In the genomic region with DNA sequence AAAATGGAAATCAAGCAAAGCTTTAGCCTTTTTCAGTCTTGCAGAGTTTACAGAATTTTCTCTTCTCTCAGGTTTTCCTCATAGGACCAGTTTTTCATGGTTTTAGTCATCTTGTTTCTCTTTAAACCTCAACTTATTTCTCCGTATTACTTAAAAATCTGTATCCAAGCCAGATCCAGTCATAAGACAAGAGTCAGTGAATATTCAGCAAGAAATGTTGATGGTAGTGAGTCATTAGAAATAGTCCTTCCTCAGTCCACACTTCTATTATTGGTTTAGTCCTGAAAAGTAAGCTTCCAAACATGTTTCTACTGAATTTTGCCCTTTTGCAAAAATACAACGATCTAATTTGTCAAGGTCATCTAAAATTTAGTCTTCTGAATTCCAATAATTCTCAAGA, we compare ENCODE assay signal across 18 cellular contexts.
DNase-seq lines count a peak whose midpoint lies in the region; ATAC-seq and TF ChIP-seq lines count a peak whose summit lies in the region.
"Had no signal": no experiment of that assay in that cellular context is flagged by ENCODE, and none has a peak within 500 bp of the region (broad histone marks: within the 10 kb centered on the region; RNA-seq: fewer than 3 reads in every experiment).

No MANE protein-coding gene starts in this region.

- DNase-seq in AG04449 (ENCODE audit: low read depth, low spot score) (peak; percentile 47), HT1080 (ENCODE audit: low read depth) (peak; percentile 56), astrocyte of the spinal cord (ENCODE audit: low read depth, low spot score) (peak; percentile 83), glomerular visceral epithelial cell (ENCODE audit: extremely low spot score) (peak; percentile 5), middle frontal gyrus (ENCODE audit: extremely low spot score, low spot score) (no peak), anterior cingulate cortex (lab: John Stamatoyannopoulos, UW) (no peak)
- no peak for DNase-seq in activated CD4-positive, alpha-beta T cell treated with anti-CD3 and anti-CD28 coated beads, Interleukin-2, amount 50 U/mL, for 1 hour
- DNase-seq: activated B cell treated with CpG ODN at 0.5 μM for 24 hours; activated CD8-positive, alpha-beta memory T cell treated with anti-CD3 and anti-CD28 coated beads, Interleukin-2, amount 50 U/mL, for 4 hours; activated naive CD4-positive, alpha-beta T cell treated with anti-CD3 and anti-CD28 coated beads, Interleukin-2, amount 50 U/mL, for 16 hours; cerebellar nuclear complex; erythroblast; NCI-H1694; NCI-H524; small intestine had no signal

- ATAC-seq in HG02938 (IDR thresholded peaks at IDR 0.05; ENCODE audit: unreplicated experiment) = no peak
- ATAC-seq: HCT116 had no signal

- in situ Hi-C loops in astrocyte of the spinal cord (cut with HindIII; ENCODE audit: low sequenced_read_pairs) = no loop called here

- TF ChIP-seq CTCF in AG04449 (IDR thresholded peaks at IDR 0.05; ENCODE audit: insufficient read depth, low read length, missing control alignments) = no peak
- TF ChIP-seq CTCF in astrocyte of the spinal cord (IDR thresholded peaks at IDR 0.05; ENCODE audit: low read depth, low read length) = no peak

- H3K4me3 ChIP-seq in AG04449 (ENCODE audit: low read depth, low read length) (no peak overlapping the region), astrocyte of the spinal cord (ENCODE audit: low read depth, low read length) (no peak overlapping the region)
- H3K4me3 ChIP-seq: vagina had no signal

- CTCF ChIA-PET in AG04449 (lab: Yijun Ruan, JAX) = no interaction called here

- POLR2A ChIA-PET in AG04449 (lab: Yijun Ruan, JAX) = no interaction called here

Comparison
In these comparisons a context has a peak if more than half of its experiments do, and no peak if none do; other contexts are left out.
1. DNase-seq: peak in AG04449 (single experiment), HT1080 (single experiment), astrocyte of the spinal cord (single experiment) and glomerular visceral epithelial cell (single experiment); none in activated CD4-positive, alpha-beta T cell treated with anti-CD3 and anti-CD28 coated beads, Interleukin-2, amount 50 U/mL, for 1 hour (single experiment), middle frontal gyrus (single experiment) and anterior cingulate cortex (0 of 58).